In the genomic region with DNA sequence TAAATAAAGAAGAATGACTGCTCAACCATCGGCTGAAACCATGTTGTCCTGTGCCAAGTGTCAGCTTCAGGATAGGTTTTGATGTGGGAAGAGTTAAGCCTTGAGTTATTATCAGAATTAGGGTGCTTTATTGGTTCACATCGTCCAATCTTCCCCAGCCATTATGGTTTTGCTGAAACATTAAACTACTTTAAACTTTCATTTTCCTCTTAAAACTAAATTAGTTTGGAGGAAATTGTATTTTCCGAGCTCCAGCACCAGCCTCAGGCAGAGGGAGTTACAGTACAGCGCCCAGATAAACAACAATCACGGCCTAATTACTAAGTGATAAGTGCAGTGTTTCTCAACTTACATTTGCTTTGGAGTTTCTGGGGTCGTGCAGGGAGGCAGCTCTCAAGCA, we compare ENCODE assay signal across 32 cellular contexts.
DNase-seq lines count a peak whose midpoint lies in the region; ATAC-seq and TF ChIP-seq lines count a peak whose summit lies in the region.
"Had no signal": no experiment of that assay in that cellular context is flagged by ENCODE, and none has a peak within 500 bp of the region (broad histone marks: within the 10 kb centered on the region; RNA-seq: fewer than 3 reads in every experiment).

No MANE protein-coding gene starts in this region.

- H3K9me2 ChIP-seq in SK-N-SH: no peaks in the 10 kb centered on the region

- POLR2A ChIA-PET in SK-N-SH (lab: Yijun Ruan, JAX): interaction anchor here (0.6 kb wide), 1 partner anchor 57 kb away, joined by 5 read pairs; no protein-coding TSS in a partner anchor

- no peaks in the 10 kb centered on the region for H3K36me3 ChIP-seq in SK-N-SH (replicated peaks in 1 of 2; ENCODE audit: control insufficient read depth in 1 of 2, insufficient read depth in 2 of 2, low read length in 1 of 2)
- H3K36me3 ChIP-seq: BE2C; BLaER1; BLaER1 treated with 17β-estradiol and CSF1 and Interleukin-3, amounts not matched to agents 10 nM and 100 nM had no signal

- H3K4me3 ChIP-seq in SK-N-SH (ENCODE audit: low read depth in 2 of 2, low read length in 1 of 2): no peak overlapping the region
- H3K4me3 ChIP-seq: A549; BLaER1; BLaER1 treated with 17β-estradiol and CSF1 and Interleukin-3, amounts not matched to agents 10 nM and 100 nM had no signal

- 2% methylated on average over 6 of the region's 6 CpGs for WGBS in SK-N-SH (ENCODE audit: low lambda C conversion rate)

- no peak overlapping the region for H3K9ac ChIP-seq in SK-N-SH
- H3K9ac ChIP-seq: BLaER1; BLaER1 treated with 17β-estradiol and CSF1 and Interleukin-3, amounts not matched to agents 10 nM and 100 nM had no signal

- no peaks in the 10 kb centered on the region for H4K20me1 ChIP-seq in SK-N-SH (ENCODE audit: insufficient read depth)
- H4K20me1 ChIP-seq: BLaER1; BLaER1 treated with 17β-estradiol and CSF1 and Interleukin-3, amounts not matched to agents 10 nM and 100 nM had no signal

- no peak overlapping the region for H2AFZ ChIP-seq in SK-N-SH (ENCODE audit: low read depth)

- no peak for ATAC-seq in SK-N-SH treated with all-trans-retinoic acid at 6 μM for 48 hours
- ATAC-seq: A549; CD8-positive, alpha-beta T cell had no signal

- no peaks in the 10 kb centered on the region for H3F3A ChIP-seq in SK-N-SH (replicated peaks; ENCODE audit: insufficient read depth)

- H3K4me1 ChIP-seq in SK-N-SH (ENCODE audit: control insufficient read depth in 1 of 2, insufficient read depth in 2 of 2, low read depth in 1 of 2, low read length in 1 of 2): peaks cover 0 to 13% of the 10 kb centered on the region in 2 experiments; a peak in 2 of 4 replicates
- H3K4me1 ChIP-seq: A549, BE2C had no signal

- H3K27me3 ChIP-seq in SK-N-SH (ENCODE audit: insufficient read depth): no peaks in the 10 kb centered on the region
- H3K27me3 ChIP-seq: BE2C; BLaER1; BLaER1 treated with 17β-estradiol and CSF1 and Interleukin-3, amounts not matched to agents 10 nM and 100 nM had no signal

- no peak for TF ChIP-seq CTCF in SK-N-SH (IDR thresholded peaks at IDR 0.05)

- no peak for TF ChIP-seq RAD21 in SK-N-SH (IDR thresholded peaks at IDR 0.05; ENCODE audit: low read length)

- H3K79me2 ChIP-seq in SK-N-SH (ENCODE audit: insufficient read depth): no peaks in the 10 kb centered on the region

- DNase-seq in NCI-H748 (lab: John Stamatoyannopoulos, UW; ENCODE audit: unreplicated experiment) (peak; percentile 4), NCI-H748 treated with DMSO at 0.1 percent for 48 hours (lab: John Stamatoyannopoulos, UW) (no peak), SK-N-SH (peak; percentile 51), left kidney (ENCODE audit: low read depth, low spot score) (peak; percentile 10), DMS153 (lab: John Stamatoyannopoulos, UW) (no peak), NCI-H146 treated with DMSO at 0.1 percent for 48 hours (lab: John Stamatoyannopoulos, UW; ENCODE audit: unreplicated experiment) (no peak)
- no peak for DNase-seq in activated effector memory CD4-positive, alpha-beta T cell treated with Interleukin-2 at 50 U/mL for 16 hours
- DNase-seq: 8988T; ACHN; AML-193; BE2C; C1 segment of cervical spinal cord; Caco-2; Calu3; CD4-positive, alpha-beta memory T cell; CD4-positive, alpha-beta T cell; CD4-positive, CD25-positive, alpha-beta regulatory T cell; CD8-positive, alpha-beta memory T cell; CD8-positive, alpha-beta T cell; COR-L47; DMS 273 treated with DMSO at 0.1 percent for 48 hours; DMS53; DMS79; DMS79 treated with DMSO at 0.1 percent for 48 hours; DND-41; EL had no signal

- H3K27ac ChIP-seq in SK-N-SH (ENCODE audit: low read depth in 2 of 2, low read length in 1 of 2): peak overlapping the region in 1 of 2 experiments; percentile 83; a peak in 2 of 4 replicates
- H3K27ac ChIP-seq: 22Rv1; A549; BLaER1; BLaER1 treated with 17β-estradiol and CSF1 and Interleukin-3, amounts not matched to agents 10 nM and 100 nM; C4-2B had no signal

- CTCF ChIA-PET in SK-N-SH (lab: Yijun Ruan, JAX): interaction anchor here (1.7 kb wide), 1 partner anchor 57 kb away, joined by 4 read pairs; no protein-coding TSS in a partner anchor

- TF ChIP-seq EP300 in SK-N-SH (IDR thresholded peaks at IDR 0.05; ENCODE audit: borderline replicate concordance in 1 of 2, low read depth in 1 of 2, low read length in 1 of 2): peak in 1 of 2 experiments; percentile 84; a peak in 2 of 4 replicates

- no peaks in the 10 kb centered on the region for H3K9me3 ChIP-seq in SK-N-SH
- H3K9me3 ChIP-seq: A549, BE2C, Caco-2 had no signal

- no peak overlapping the region for H3K4me2 ChIP-seq in SK-N-SH
- H3K4me2 ChIP-seq: A549; BLaER1; BLaER1 treated with 17β-estradiol and CSF1 and Interleukin-3, amounts not matched to agents 10 nM and 100 nM had no signal

TF ChIP-seq in SK-N-SH, 30 proteins besides CTCF, POLR2A, EP300 and RAD21:
- TF ChIP-seq MEF2A (IDR thresholded peaks at IDR 0.05; ENCODE audit: borderline replicate concordance, low read depth) (no peak), RFX5 (IDR thresholded peaks at IDR 0.05; ENCODE audit: low read length) (no peak), SIN3A (IDR thresholded peaks at IDR 0.05; ENCODE audit: borderline replicate concordance, low read depth, low read length) (no peak), CHD2 (IDR thresholded peaks at IDR 0.05; ENCODE audit: low read length, partially characterized antibody) (peak; percentile 47), RCOR1 (IDR thresholded peaks at IDR 0.05; ENCODE audit: low read length) (no peak), GATA2 (CRISPR knock-in tag; IDR thresholded peaks at IDR 0.05) (peak; percentile 85), MXI1 (IDR thresholded peaks at IDR 0.05; ENCODE audit: low read depth, low read length) (0 out of 2 replicates have a peak, but pooled peaks have one; percentile 27), FOXJ3 (CRISPR knock-in tag; IDR thresholded peaks at IDR 0.05) (peak; percentile 64), JUND (IDR thresholded peaks at IDR 0.05) (no peak), EZH2phosphoT487 (IDR thresholded peaks at IDR 0.05; ENCODE audit: borderline replicate concordance, low read depth) (no peak), YY1 (IDR thresholded peaks at IDR 0.05; ENCODE audit: low read depth) (no peak)
- TF ChIP-seq, protein P1, sequence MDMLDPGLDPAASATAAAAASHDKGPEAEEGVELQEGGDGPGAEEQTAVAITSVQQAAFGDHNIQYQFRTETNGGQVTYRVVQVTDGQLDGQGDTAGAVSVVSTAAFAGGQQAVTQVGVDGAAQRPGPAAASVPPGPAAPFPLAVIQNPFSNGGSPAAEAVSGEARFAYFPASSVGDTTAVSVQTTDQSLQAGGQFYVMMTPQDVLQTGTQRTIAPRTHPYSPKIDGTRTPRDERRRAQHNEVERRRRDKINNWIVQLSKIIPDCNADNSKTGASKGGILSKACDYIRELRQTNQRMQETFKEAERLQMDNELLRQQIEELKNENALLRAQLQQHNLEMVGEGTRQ (IDR thresholded peaks at IDR 0.05; ENCODE audit: borderline replicate concordance, low read depth, low read length): no peak
- TF ChIP-seq, protein P2, sequence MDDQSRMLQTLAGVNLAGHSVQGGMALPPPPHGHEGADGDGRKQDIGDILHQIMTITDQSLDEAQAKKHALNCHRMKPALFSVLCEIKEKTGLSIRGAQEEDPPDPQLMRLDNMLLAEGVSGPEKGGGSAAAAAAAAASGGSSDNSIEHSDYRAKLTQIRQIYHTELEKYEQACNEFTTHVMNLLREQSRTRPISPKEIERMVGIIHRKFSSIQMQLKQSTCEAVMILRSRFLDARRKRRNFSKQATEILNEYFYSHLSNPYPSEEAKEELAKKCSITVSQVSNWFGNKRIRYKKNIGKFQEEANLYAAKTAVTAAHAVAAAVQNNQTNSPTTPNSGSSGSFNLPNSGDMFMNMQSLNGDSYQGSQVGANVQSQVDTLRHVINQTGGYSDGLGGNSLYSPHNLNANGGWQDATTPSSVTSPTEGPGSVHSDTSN (IDR thresholded peaks at IDR 0.05): no peak

TF ChIP-seq in SK-N-SH treated with all-trans-retinoic acid at 6 μM for 48 hours, 23 proteins besides CTCF, POLR2A, EP300 and RAD21 (continues in another document):
- TF ChIP-seq TSHZ2 (CRISPR knock-in tag; IDR thresholded peaks at IDR 0.05) (peak; percentile 40; the same call in 1 of the 2 replicates), ARNTL (CRISPR knock-in tag; IDR thresholded peaks at IDR 0.05; ENCODE audit: borderline replicate concordance, low read depth) (no peak), TCF4 (CRISPR knock-in tag; IDR thresholded peaks at IDR 0.05; ENCODE audit: borderline replicate concordance) (peak; percentile 61; the same call in 1 of the 2 replicates), TOX (CRISPR knock-in tag; IDR thresholded peaks at IDR 0.05; ENCODE audit: borderline replicate concordance) (no peak)

Comparison
In these comparisons a context has a peak if more than half of its experiments do, and no peak if none do; other contexts are left out.
1. DNase-seq: peak in NCI-H748 (single experiment), SK-N-SH (single experiment) and left kidney (single experiment); none in NCI-H748 treated with DMSO at 0.1 percent for 48 hours (single experiment), DMS153 (single experiment), activated effector memory CD4-positive, alpha-beta T cell treated with Interleukin-2 at 50 U/mL for 16 hours (single experiment) and NCI-H146 treated with DMSO at 0.1 percent for 48 hours (single experiment).